In genomic region chr1:8197493-8198282, GRCh38 we compare ENCODE assay signal across 8 cellular contexts.
A peak's percentile ranks its signal among the peaks of the same experiment; 100 is the strongest.
DNase-seq lines count a peak whose midpoint lies in the region; ATAC-seq and TF ChIP-seq lines count a peak whose summit lies in the region.

No MANE protein-coding gene starts in this region.

- POLR2A ChIA-PET in IMR-90 (lab: Charles Lee; ENCODE audit: unreplicated experiment) = no interaction called here
- POLR2A ChIA-PET in CD8-positive, alpha-beta T cell (lab: Charles Lee) = interaction anchor here (0.6 kb wide), 1 partner anchor 223 kb away, joined by 4 read pairs; no protein-coding TSS in a partner anchor

- H2AK5ac ChIP-seq in IMR-90 (ENCODE audit: low read depth, low read length) = peak overlapping the region; percentile 95

- peak overlapping the region; percentile 92 for H3K18ac ChIP-seq in IMR-90 (ENCODE audit: low read depth, low read length)

- peak overlapping the region; percentile 91 for H4K91ac ChIP-seq in IMR-90 (ENCODE audit: insufficient read depth, low read depth, low read length)

- peak overlapping the region; percentile 78 for H2BK5ac ChIP-seq in IMR-90 (ENCODE audit: low read depth, low read length, poor library complexity, severe bottlenecking)

- H3K4me1 ChIP-seq in IMR-90 (ENCODE audit: control insufficient read depth, insufficient read depth, low read length) (peaks cover 29% of the 10 kb centered on the region), mucosa of stomach (ENCODE audit: control insufficient read depth, insufficient read depth, low read length) (peaks cover 35% of the 10 kb centered on the region)
- H3K4me1 ChIP-seq in CD8-positive, alpha-beta T cell (ENCODE audit: insufficient read depth, low read length) = no peaks in the 10 kb centered on the region

- ATAC-seq in IMR-90 (ENCODE audit: low read depth) = peak; percentile 46
- no peak for ATAC-seq in CD8-positive, alpha-beta T cell

- no peaks in the 10 kb centered on the region for H4K20me1 ChIP-seq in IMR-90 (ENCODE audit: insufficient read depth, low read length)

- peaks cover 26% of the 10 kb centered on the region for H3K9me1 ChIP-seq in IMR-90 (ENCODE audit: insufficient read depth, low read length)

- no peak overlapping the region for H3K4me3 Mint-ChIP-seq in chondrocyte (ENCODE audit: unreplicated experiment)
- H3K4me3 Mint-ChIP-seq in CD8-positive, alpha-beta T cell = no peak overlapping the region

- peaks cover 77% of the 10 kb centered on the region for H3K4me1 Mint-ChIP-seq in chondrocyte (ENCODE audit: low read depth)
- H3K4me1 Mint-ChIP-seq in CD8-positive, alpha-beta T cell (ENCODE audit: low read depth) = peaks cover 12% of the 10 kb centered on the region

- peak overlapping the region; percentile 88 for H3K23ac ChIP-seq in IMR-90 (ENCODE audit: low read depth, low read length)

- H3K4me3 ChIP-seq in AG10803 (ENCODE audit: low read length) = no peak overlapping the region
- H3K4me3 ChIP-seq in IMR-90 (ENCODE audit: insufficient read depth, low read depth, low read length) = no peak overlapping the region
- peak overlapping the region; percentile 4 for H3K4me3 ChIP-seq in mucosa of stomach (ENCODE audit: low read length)
- no peak overlapping the region for H3K4me3 ChIP-seq in CD8-positive, alpha-beta T cell (ENCODE audit: low read depth, low read length)

- peak overlapping the region; percentile 81 for H2AK9ac ChIP-seq in IMR-90 (replicated peaks; ENCODE audit: low read depth, low read length, poor library complexity)

- peak overlapping the region; percentile 97 for H3K4ac ChIP-seq in IMR-90 (ENCODE audit: low read depth, low read length)

- no peaks in the 10 kb centered on the region for H3K27me3 Mint-ChIP-seq in chondrocyte (ENCODE audit: low read depth)
- peaks cover 2% of the 10 kb centered on the region for H3K27me3 Mint-ChIP-seq in CD8-positive, alpha-beta T cell (ENCODE audit: low read depth)

- TF ChIP-seq POLR2A in IMR-90 (IDR thresholded peaks at IDR 0.05; ENCODE audit: low read depth, low read length) = no peak

- H3K9me3 ChIP-seq in IMR-90 (ENCODE audit: control insufficient read depth, insufficient read depth, low read length) (no peaks in the 10 kb centered on the region), mucosa of stomach (ENCODE audit: control insufficient read depth, low read length) (no peaks in the 10 kb centered on the region)
- no peaks in the 10 kb centered on the region for H3K9me3 ChIP-seq in CD8-positive, alpha-beta T cell (ENCODE audit: low read length)

- peak overlapping the region; percentile 75; the same call in 2 of the 3 replicates for H2BK15ac ChIP-seq in IMR-90 (ENCODE audit: low read depth, low read length)

- H3K56ac ChIP-seq in IMR-90 (ENCODE audit: extremely low read depth, insufficient read depth, low read length) = peak overlapping the region; percentile 59; the same call in 1 of the 2 replicates

- peak overlapping the region; percentile 15 for H3K4me2 ChIP-seq in IMR-90 (ENCODE audit: low read depth, low read length)

- dilution Hi-C loops in IMR-90 (cut with HindIII; ENCODE audit: low sequenced_read_pairs, unreplicated experiment) = no loop called here

- peak overlapping the region; percentile 63 to 81; a peak in 3 of 4 replicates for H4K8ac ChIP-seq in IMR-90 (ENCODE audit: low read depth in 2 of 2, low read length in 2 of 2)

- H3K9ac ChIP-seq in IMR-90 (ENCODE audit: low read depth, low read length) (peak overlapping the region; percentile 18; the same call in 1 of the 2 replicates), mucosa of stomach (ENCODE audit: low read length) (no peak overlapping the region)

- in situ Hi-C loops in IMR-90 (cut with MboI; ENCODE audit: low sequenced_read_pairs) = no loop called here

- H4K5ac ChIP-seq in IMR-90 (ENCODE audit: low read depth, low read length) = peak overlapping the region; percentile 86

- TF ChIP-seq CTCF in AG10803 (conservative IDR thresholded peaks at IDR 0.05; ENCODE audit: low read length) (no peak), IMR-90 (conservative IDR thresholded peaks at IDR 0.05; ENCODE audit: low read depth, low read length) (no peak), chondrocyte (IDR thresholded peaks at IDR 0.05) (no peak)
- TF ChIP-seq CTCF in CD8-positive, alpha-beta T cell (IDR thresholded peaks at IDR 0.05) = no peak

- 29% methylated on average over 6 of the region's 20 CpGs; no CpG with 5 or more reads in 1 of the 2 experiments for WGBS in IMR-90 (ENCODE audit: extremely low coverage in 2 of 2, insufficient read length in 1 of 2), 2 experiments

- peak; percentile 28 for TF ChIP-seq RAD21 in IMR-90 (IDR thresholded peaks at IDR 0.05; ENCODE audit: low read length)

- H3K36me3 ChIP-seq in IMR-90 (ENCODE audit: control insufficient read depth, insufficient read depth, low read length) = no peaks in the 10 kb centered on the region
- H3K36me3 ChIP-seq in mucosa of stomach (ENCODE audit: control insufficient read depth, insufficient read depth, low read length) = no peaks in the 10 kb centered on the region
- no peaks in the 10 kb centered on the region for H3K36me3 ChIP-seq in CD8-positive, alpha-beta T cell (ENCODE audit: insufficient read depth, low read length)

- intact Hi-C loops in IMR-90 (cut with micrococcal nuclease) = no loop called here
- intact Hi-C loops in CD8-positive, alpha-beta T cell (cut with DNase I, micrococcal nuclease) = no loop called here

- no peaks in the 10 kb centered on the region for H3K79me1 ChIP-seq in IMR-90 (ENCODE audit: low read depth in 1 of 2, low read length in 2 of 2)

- H2AFZ ChIP-seq in IMR-90 (replicated peaks; ENCODE audit: low read length, poor library complexity) = peak overlapping the region; percentile 71

- peak overlapping the region; percentile 97 for H2BK120ac ChIP-seq in IMR-90 (ENCODE audit: low read depth, low read length)

- peak overlapping the region; percentile 95 for H2BK20ac ChIP-seq in IMR-90 (ENCODE audit: low read depth, low read length)

- H3K27ac ChIP-seq in IMR-90 (ENCODE audit: insufficient read depth, low read length) = peak overlapping the region; percentile 85
- no peak overlapping the region for H3K27ac ChIP-seq in CD8-positive, alpha-beta T cell (ENCODE audit: low read depth, low read length)

- H3K27ac Mint-ChIP-seq in chondrocyte (ENCODE audit: unreplicated experiment) = peak overlapping the region; percentile 95
- H3K27ac Mint-ChIP-seq in CD8-positive, alpha-beta T cell = no peak overlapping the region

- peak overlapping the region; percentile 85 for H3K14ac ChIP-seq in IMR-90 (replicated peaks; ENCODE audit: low read depth, low read length)

- H3K36me3 Mint-ChIP-seq in chondrocyte (ENCODE audit: low read depth) = no peaks in the 10 kb centered on the region
- no peaks in the 10 kb centered on the region for H3K36me3 Mint-ChIP-seq in CD8-positive, alpha-beta T cell

- no TSS peak for BruUV-seq in IMR-90 (replicated peaks; lab: Mats Ljungman, UMichigan)

- DNase-seq in AG10803 (ENCODE audit: low read depth) (peak; percentile 85), IMR-90 (peak; percentile 97), chondrocyte (ENCODE audit: low spot score) (peak; percentile 88), foreskin melanocyte (no peak), NCI-H187 treated with DMSO at 0.1 percent for 48 hours (lab: John Stamatoyannopoulos, UW) (no peak), superior temporal gyrus (ENCODE audit: extremely low spot score) (no peak)
- DNase-seq in CD8-positive, alpha-beta T cell = no peak

- no peaks in the 10 kb centered on the region for H3K27me3 ChIP-seq in IMR-90 (ENCODE audit: control insufficient read depth, insufficient read depth, low read length)
- no peaks in the 10 kb centered on the region for H3K27me3 ChIP-seq in mucosa of stomach (ENCODE audit: control insufficient read depth, insufficient read depth, low read length)
- no peaks in the 10 kb centered on the region for H3K27me3 ChIP-seq in CD8-positive, alpha-beta T cell (ENCODE audit: insufficient read depth, low read length)

- no peaks in the 10 kb centered on the region for H3K9me3 Mint-ChIP-seq in chondrocyte (ENCODE audit: low read depth)
- no peaks in the 10 kb centered on the region for H3K9me3 Mint-ChIP-seq in CD8-positive, alpha-beta T cell

- CTCF ChIA-PET in IMR-90 (lab: Yijun Ruan, JAX) = interaction anchor here (0.6 kb wide), 1 partner anchor 26 kb away, joined by 3 read pairs; no protein-coding TSS in a partner anchor
- CTCF ChIA-PET in CD8-positive, alpha-beta T cell (lab: Charles Lee) = no interaction called here

TF ChIP-seq in IMR-90, 13 proteins besides CTCF, POLR2A, EP300 and RAD21 (continues in another document):
- TF ChIP-seq USF2 (IDR thresholded peaks at IDR 0.05; ENCODE audit: low read depth, low read length) (peak; percentile 67), CEBPB (IDR thresholded peaks at IDR 0.05; ENCODE audit: low read depth, low read length) (peak; percentile 93), ELK1 (IDR thresholded peaks at IDR 0.05; ENCODE audit: borderline replicate concordance, low read depth, low read length) (no peak), RCOR1 (IDR thresholded peaks at IDR 0.05; ENCODE audit: insufficient replicate concordance, low read length) (peak; percentile 98), MAFK (IDR thresholded peaks at IDR 0.05; ENCODE audit: low read depth, low read length) (peak; percentile 66; the same call in 1 of the 2 replicates), FOS (IDR thresholded peaks at IDR 0.05; ENCODE audit: low read depth, low read length) (peak; percentile 86), BHLHE40 (IDR thresholded peaks at IDR 0.05; ENCODE audit: low read depth, low read length) (peak; percentile 83; the same call in 1 of the 2 replicates), SMC3 (IDR thresholded peaks at IDR 0.05; ENCODE audit: low read depth, low read length) (no peak), NFE2L2 (IDR thresholded peaks at IDR 0.05; ENCODE audit: low read depth, low read length) (peak; percentile 94), MXI1 (IDR thresholded peaks at IDR 0.05; ENCODE audit: borderline replicate concordance, low read depth, low read length) (0 out of 2 replicates have a peak, but pooled peaks have one; percentile 0), RFX5 (IDR thresholded peaks at IDR 0.05; ENCODE audit: low read depth, low read length) (no peak)

Comparison
In these comparisons a context has a peak if more than half of its experiments do, and no peak if none do; other contexts are left out.
1. DNase-seq: peak in AG10803 (single experiment), IMR-90 (single experiment) and chondrocyte (single experiment); none in CD8-positive, alpha-beta T cell (0 of 7), foreskin melanocyte (single experiment), NCI-H187 treated with DMSO at 0.1 percent for 48 hours (single experiment) and superior temporal gyrus (single experiment).